12 cellular contexts compared by ENCODE assay signal in the genomic region with DNA sequence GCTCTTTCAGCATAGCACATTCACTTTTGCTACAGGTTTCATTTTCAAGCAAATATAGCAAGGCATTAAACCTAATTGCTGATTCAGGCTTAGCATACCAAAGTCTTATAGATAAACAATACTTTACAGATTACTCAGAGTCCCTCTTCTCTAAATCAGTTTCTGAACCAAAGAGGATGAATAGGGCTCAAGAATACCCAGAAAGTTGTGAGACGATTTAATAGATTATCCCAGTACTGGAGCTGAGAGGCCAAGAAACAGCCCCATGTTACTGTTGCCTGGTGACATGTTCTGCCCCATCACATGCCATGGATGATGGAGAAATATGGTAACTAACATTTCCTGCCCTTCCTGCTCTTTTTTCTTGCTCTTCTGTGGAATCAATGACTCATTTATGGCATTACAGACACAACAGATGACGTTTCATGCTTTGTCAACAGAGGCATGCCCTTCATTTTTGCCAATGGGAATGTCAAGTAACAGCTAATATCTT. TPM values are rescaled to one million over a fixed set of nuclear protein-coding genes. Genes with fewer than 3 reads are reported as not detected.
DNase-seq lines count a peak whose midpoint lies in the region; ATAC-seq and TF ChIP-seq lines count a peak whose summit lies in the region.
"Had no signal": no experiment of that assay in that cellular context is flagged by ENCODE, and none has a peak within 500 bp of the region (broad histone marks: within the 10 kb centered on the region; RNA-seq: fewer than 3 reads in every experiment).

No MANE protein-coding gene starts in this region.

- TF ChIP-seq CTCF in RWPE1 (conservative IDR thresholded peaks at IDR 0.05; ENCODE audit: low read depth), result no peak
- TF ChIP-seq CTCF in fibroblast of mammary gland (conservative IDR thresholded peaks at IDR 0.05; ENCODE audit: control insufficient read depth, insufficient read depth, low read depth, low read length), result no peak

- peaks cover 8% of the 10 kb centered on the region for H3K4me1 Mint-ChIP-seq in activated CD4-positive, alpha-beta memory T cell treated with anti-CD3 and anti-CD28 coated beads, Interleukin-2, amount 10 ng/mL, durations not matched to agents 7 days and 5 days
- peaks cover 3% of the 10 kb centered on the region for H3K4me1 Mint-ChIP-seq in activated CD4-positive, alpha-beta memory T cell treated with anti-CD3 and anti-CD28 coated beads for 36 hours (ENCODE audit: low read depth)

- no peak overlapping the region for H3K4me3 ChIP-seq in fibroblast of mammary gland (ENCODE audit: control insufficient read depth, low read depth, low read length)
- H3K4me3 ChIP-seq: upper lobe of right lung had no signal

- H3K27ac Mint-ChIP-seq in activated CD4-positive, alpha-beta memory T cell treated with anti-CD3 and anti-CD28 coated beads, Interleukin-2, amount 10 ng/mL, durations not matched to agents 7 days and 5 days, result peak overlapping the region; percentile 5
- H3K27ac Mint-ChIP-seq in activated CD4-positive, alpha-beta memory T cell treated with anti-CD3 and anti-CD28 coated beads for 36 hours, result no peak overlapping the region

- POLR2A ChIA-PET in activated CD4-positive, alpha-beta memory T cell treated with anti-CD3 and anti-CD28 coated beads, Interleukin-2, amount 10 ng/mL, durations not matched to agents 7 days and 5 days (lab: Charles Lee), result interaction anchor here (1.6 to 2.1 kb wide), 2 partner anchors 18 to 82 kb away, joined by 4 to 9 read pairs; partner anchors contain the start of gene SSBP2
- POLR2A ChIA-PET in activated CD4-positive, alpha-beta memory T cell treated with anti-CD3 and anti-CD28 coated beads for 36 hours (lab: Charles Lee), result no interaction called here
- POLR2A ChIA-PET in RWPE1 (lab: Yijun Ruan, JAX; ENCODE audit: low non-redundant PET) (interaction anchor here (0.6 kb wide), 1 partner anchor 647 kb away, joined by 4 read pairs; no protein-coding TSS in a partner anchor), HEK293T (lab: Yijun Ruan, JAX) (no interaction called here)

- H3K9me3 Mint-ChIP-seq in activated CD4-positive, alpha-beta memory T cell treated with anti-CD3 and anti-CD28 coated beads, Interleukin-2, amount 10 ng/mL, durations not matched to agents 7 days and 5 days, result no peaks in the 10 kb centered on the region
- H3K9me3 Mint-ChIP-seq in activated CD4-positive, alpha-beta memory T cell treated with anti-CD3 and anti-CD28 coated beads for 36 hours, result no peaks in the 10 kb centered on the region

- H3K4me3 Mint-ChIP-seq in activated CD4-positive, alpha-beta memory T cell treated with anti-CD3 and anti-CD28 coated beads, Interleukin-2, amount 10 ng/mL, durations not matched to agents 7 days and 5 days, result no peak overlapping the region
- no peak overlapping the region for H3K4me3 Mint-ChIP-seq in activated CD4-positive, alpha-beta memory T cell treated with anti-CD3 and anti-CD28 coated beads for 36 hours

- peak overlapping the region; percentile 59 for H3K27ac ChIP-seq in RWPE1
- H3K27ac ChIP-seq: upper lobe of right lung had no signal

- peaks cover 2% of the 10 kb centered on the region for H3K27me3 Mint-ChIP-seq in activated CD4-positive, alpha-beta memory T cell treated with anti-CD3 and anti-CD28 coated beads, Interleukin-2, amount 10 ng/mL, durations not matched to agents 7 days and 5 days
- H3K27me3 Mint-ChIP-seq in activated CD4-positive, alpha-beta memory T cell treated with anti-CD3 and anti-CD28 coated beads for 36 hours, result no peaks in the 10 kb centered on the region

- CTCF ChIA-PET in activated CD4-positive, alpha-beta memory T cell treated with anti-CD3 and anti-CD28 coated beads, Interleukin-2, amount 10 ng/mL, durations not matched to agents 7 days and 5 days (lab: Charles Lee), result no interaction called here
- CTCF ChIA-PET in activated CD4-positive, alpha-beta memory T cell treated with anti-CD3 and anti-CD28 coated beads for 36 hours (lab: Charles Lee), result interaction anchor here (0.6 kb wide), 1 partner anchor 192 kb away, joined by 3 read pairs; no protein-coding TSS in a partner anchor
- CTCF ChIA-PET in RWPE1 (lab: Yijun Ruan, JAX) (interaction anchor here (0.6 kb wide), 1 partner anchor 330 kb away, joined by 6 read pairs; no protein-coding TSS in a partner anchor), HEK293T (lab: Yijun Ruan, JAX) (interaction anchor here (0.8 kb wide), 1 partner anchor 88 kb away, joined by 4 read pairs; no protein-coding TSS in a partner anchor)

- intact Hi-C loops in activated CD4-positive, alpha-beta memory T cell treated with anti-CD3 and anti-CD28 coated beads for 36 hours (cut with micrococcal nuclease), result no loop called here

- H3K36me3 Mint-ChIP-seq in activated CD4-positive, alpha-beta memory T cell treated with anti-CD3 and anti-CD28 coated beads, Interleukin-2, amount 10 ng/mL, durations not matched to agents 7 days and 5 days (ENCODE audit: low read depth), result no peaks in the 10 kb centered on the region
- no peaks in the 10 kb centered on the region for H3K36me3 Mint-ChIP-seq in activated CD4-positive, alpha-beta memory T cell treated with anti-CD3 and anti-CD28 coated beads for 36 hours

- ATAC-seq in HG03460 (IDR thresholded peaks at IDR 0.05; ENCODE audit: unreplicated experiment), result no peak
- ATAC-seq: upper lobe of right lung had no signal

- DNase-seq in activated CD4-positive, alpha-beta memory T cell treated with anti-CD3 and anti-CD28 coated beads, Interleukin-2, amount 10 ng/mL, durations not matched to agents 7 days and 5 days, result no peak
- no peak for DNase-seq in activated CD4-positive, alpha-beta memory T cell treated with anti-CD3 and anti-CD28 coated beads for 36 hours
- peak; percentile 87 for DNase-seq in RWPE1 (ENCODE audit: low spot score)
- peak; percentile 92 for DNase-seq in fibroblast of mammary gland (ENCODE audit: low read depth)
- DNase-seq in stromal cell of bone marrow (ENCODE audit: low read depth), result peak; percentile 93
- DNase-seq in HEK293T (ENCODE audit: extremely low spot score), result no peak
- DNase-seq in UCSD-AML1 (lab: John Stamatoyannopoulos, UW; ENCODE audit: unreplicated experiment), result no peak
- DNase-seq: activated CD4-positive, alpha-beta T cell treated with anti-CD3 and anti-CD28 coated beads, Interleukin-2, amount 50 U/mL, for 1 hour; NCI-H1694; stimulated activated CD4-positive, alpha-beta T cell treated with anti-CD3 and anti-CD28 coated beads, Interleukin-2, amount 100 ng/mL, for 24 hours; upper lobe of right lung had no signal

TF ChIP-seq in HEK293T, 16 proteins besides CTCF, POLR2A, EP300 and RAD21:
- TF ChIP-seq HDGF (IDR thresholded peaks at IDR 0.05; ENCODE audit: borderline replicate concordance), result no peak
- no peak for TF ChIP-seq L3MBTL2 (conservative IDR thresholded peaks at IDR 0.05)
- TF ChIP-seq FOXK2 (IDR thresholded peaks at IDR 0.05), result no peak
- no peak for TF ChIP-seq FOXA1 (IDR thresholded peaks at IDR 0.05)
- no peak for TF ChIP-seq FOXM1 (IDR thresholded peaks at IDR 0.05; ENCODE audit: borderline replicate concordance)
- TF ChIP-seq ZNF384 (IDR thresholded peaks at IDR 0.05), result no peak
- no peak for TF ChIP-seq SUZ12 (IDR thresholded peaks at IDR 0.05)
- TF ChIP-seq BHLHE40 (IDR thresholded peaks at IDR 0.05; ENCODE audit: borderline replicate concordance), result no peak
- no peak for TF ChIP-seq SP1 (IDR thresholded peaks at IDR 0.05)
- TF ChIP-seq ELF4 (IDR thresholded peaks at IDR 0.05), result no peak
TF ChIP-seq in HEK293T: peak in this region for 0.

RNA-seq across cellular contexts. Expression of gene SSBP2, which starts 18.1 kb away (rescaled TPM):
- total RNA-seq in activated CD4-positive, alpha-beta memory T cell treated with anti-CD3 and anti-CD28 coated beads, Interleukin-2, amount 10 ng/mL, durations not matched to agents 7 days and 5 days, result 10 to 100 TPM; 28.1 to 30.3 TPM
- total RNA-seq in activated CD4-positive, alpha-beta memory T cell treated with anti-CD3 and anti-CD28 coated beads for 36 hours, result 10 to 100 TPM; 13.0 to 14.2 TPM

Comparison
In these comparisons a context has a peak if more than half of its experiments do, and no peak if none do; other contexts are left out.
1. POLR2A ChIA-PET loops: an anchor here in activated CD4-positive, alpha-beta memory T cell treated with anti-CD3 and anti-CD28 coated beads, Interleukin-2, amount 10 ng/mL, durations not matched to agents 7 days and 5 days (1.6 to 2.1 kb wide) and RWPE1 (0.6 kb wide); none called in activated CD4-positive, alpha-beta memory T cell treated with anti-CD3 and anti-CD28 coated beads for 36 hours and HEK293T.
2. DNase-seq: peak in RWPE1 (single experiment), fibroblast of mammary gland (single experiment) and stromal cell of bone marrow (single experiment); none in activated CD4-positive, alpha-beta memory T cell treated with anti-CD3 and anti-CD28 coated beads, Interleukin-2, amount 10 ng/mL, durations not matched to agents 7 days and 5 days (single experiment), activated CD4-positive, alpha-beta memory T cell treated with anti-CD3 and anti-CD28 coated beads for 36 hours (single experiment), HEK293T (single experiment) and UCSD-AML1 (single experiment).